Comparison of ENCODE assay signal across 18 cellular contexts in the genomic region with DNA sequence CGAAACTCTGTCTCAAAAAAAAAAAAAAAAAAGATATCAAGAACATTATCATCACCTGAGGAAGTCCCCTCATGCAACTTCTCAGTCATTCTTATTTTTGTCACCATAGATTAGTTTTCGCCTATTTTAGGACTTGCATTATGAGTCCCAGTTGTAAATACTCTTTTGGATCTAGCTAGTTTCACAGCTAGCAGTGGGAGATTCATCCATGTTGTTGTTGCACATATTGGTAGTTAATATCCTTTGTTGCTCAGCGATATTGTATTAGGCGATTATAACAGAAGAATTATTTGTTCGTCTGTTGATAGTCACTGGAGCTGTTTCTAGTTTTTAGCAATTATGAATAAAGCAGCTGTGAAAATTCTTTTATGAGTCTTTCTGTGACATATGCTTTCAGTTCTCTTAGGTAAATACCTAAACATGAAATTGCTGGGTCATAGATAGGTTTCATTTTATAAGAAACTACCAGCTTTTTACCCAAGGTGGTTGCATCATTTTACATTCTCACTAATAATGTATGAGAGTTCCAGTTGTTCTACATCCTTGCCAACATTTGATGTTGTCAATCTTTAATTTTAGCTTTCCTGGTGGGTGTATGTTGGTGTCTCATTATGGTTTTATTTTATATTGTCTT.
"Had no signal": no experiment of that assay in that cellular context is flagged by ENCODE, and none has a peak within 500 bp of the region (broad histone marks: within the 10 kb centered on the region; RNA-seq: fewer than 3 reads in every experiment).

No MANE protein-coding gene starts in this region.

- H3K4me3 Mint-ChIP-seq: activated CD8-positive, alpha-beta memory T cell treated with anti-CD3 and anti-CD28 coated beads, Interleukin-2, amount 10 ng/mL, durations not matched to agents 7 days and 5 days; activated naive CD4-positive, alpha-beta T cell treated with anti-CD3 and anti-CD28 coated beads for 36 hours; brain; central memory CD8-positive, alpha-beta T cell; naive thymus-derived CD4-positive, alpha-beta T cell; T-cell had no signal

- H3K9me3 Mint-ChIP-seq: central memory CD8-positive, alpha-beta T cell; T-cell had no signal

- H3K27ac ChIP-seq: heart right ventricle, skin epidermis, upper lobe of right lung, VCaP had no signal

- H3K9me3 ChIP-seq: heart right ventricle, upper lobe of right lung had no signal

- DNase-seq: activated CD4-positive, alpha-beta T cell treated with anti-CD3 and anti-CD28 coated beads, Interleukin-2, amount 50 U/mL, for 1 hour; activated CD8-positive, alpha-beta memory T cell treated with anti-CD3 and anti-CD28 coated beads, Interleukin-2, amount 10 ng/mL, durations not matched to agents 7 days and 5 days; amniotic stem cell; cortex of kidney; effector CD8-positive, alpha-beta T cell; heart right ventricle; mammary epithelial cell; naive thymus-derived CD4-positive, alpha-beta T cell; retina; T-cell; upper lobe of right lung had no signal

- H3K4me1 ChIP-seq: upper lobe of right lung had no signal

- FAIRE-seq: frontal cortex, islet of Langerhans had no signal

- H3K4me1 Mint-ChIP-seq: brain had no signal

- ATAC-seq: activated CD8-positive, alpha-beta memory T cell treated with anti-CD3 and anti-CD28 coated beads, Interleukin-2, amount 10 ng/mL, durations not matched to agents 7 days and 5 days; heart right ventricle; naive thymus-derived CD4-positive, alpha-beta T cell; T-cell; upper lobe of right lung had no signal

- H3K36me3 Mint-ChIP-seq: activated CD8-positive, alpha-beta memory T cell treated with anti-CD3 and anti-CD28 coated beads, Interleukin-2, amount 10 ng/mL, durations not matched to agents 7 days and 5 days; brain; T-cell had no signal

- H3K27me3 ChIP-seq: heart right ventricle, upper lobe of right lung had no signal

- H3K4me3 ChIP-seq: heart right ventricle, skin epidermis, upper lobe of right lung had no signal

- H3K27ac Mint-ChIP-seq: activated CD8-positive, alpha-beta memory T cell treated with anti-CD3 and anti-CD28 coated beads, Interleukin-2, amount 10 ng/mL, durations not matched to agents 7 days and 5 days; activated naive CD4-positive, alpha-beta T cell treated with anti-CD3 and anti-CD28 coated beads for 36 hours; brain; naive thymus-derived CD4-positive, alpha-beta T cell; T-cell had no signal

- H3K36me3 ChIP-seq: heart right ventricle, upper lobe of right lung had no signal
